In genomic region chr18:55096261-55097026, GRCh38 we compare ENCODE assay signal across 7 cellular contexts.
DNase-seq lines count a peak whose midpoint lies in the region; ATAC-seq, FAIRE-seq and TF ChIP-seq lines count a peak whose summit lies in the region.

No MANE protein-coding gene starts in this region.

- H3K36me3 ChIP-seq in Panc1 (ENCODE audit: control insufficient read depth, insufficient read depth, low read length) (no peaks in the 10 kb centered on the region), pancreas (no peaks in the 10 kb centered on the region)

- POLR2A ChIA-PET in Panc1 (lab: Charles Lee), result no interaction called here

- H3K27ac ChIP-seq in Panc1 (ENCODE audit: low read length) (no peak overlapping the region), pancreas (no peak overlapping the region)

- no peak for TF ChIP-seq POLR2A in GM12891 (IDR thresholded peaks at IDR 0.05; ENCODE audit: low read depth, low read length)

- H3K4me3 ChIP-seq in Panc1 (ENCODE audit: low read depth in 2 of 2, low read length in 2 of 2) (no peak overlapping the region), fibroblast of mammary gland (ENCODE audit: control insufficient read depth, low read depth, low read length) (no peak overlapping the region), pancreas (no peak overlapping the region)

- H3K9me3 ChIP-seq in Panc1 (ENCODE audit: control insufficient read depth, insufficient read depth, low read depth, low read length) (no peaks in the 10 kb centered on the region), pancreas (no peaks in the 10 kb centered on the region)

- intact Hi-C loops in Panc1 (cut with micrococcal nuclease; ENCODE audit: unreplicated experiment) (no loop called here), pancreas (cut with DNase I) (no loop called here)

- DNase-seq in GM12891 (ENCODE audit: insufficient read length, low spot score) (no peak), Panc1 (ENCODE audit: low read depth, low spot score) (no peak), fibroblast of mammary gland (ENCODE audit: low read depth) (peak; percentile 76), pancreas (no peak)
- DNase-seq in stimulated activated CD4-positive, alpha-beta T cell treated with anti-CD3 and anti-CD28 coated beads, Interleukin-4, amount 100 ng/mL, for 24 hours, result no peak

- CTCF ChIA-PET in Panc1 (lab: Charles Lee), result no interaction called here

- TF ChIP-seq CTCF in Panc1 (IDR thresholded peaks at IDR 0.05) (peak; percentile 22), fibroblast of mammary gland (conservative IDR thresholded peaks at IDR 0.05; ENCODE audit: control insufficient read depth, insufficient read depth, low read depth, low read length) (peak; percentile 52), pancreas (IDR thresholded peaks at IDR 0.05) (no peak)

- H3K4me1 ChIP-seq in Panc1 (ENCODE audit: control insufficient read depth, insufficient read depth, low read length) (no peaks in the 10 kb centered on the region), pancreas (no peaks in the 10 kb centered on the region)

- BruUV-seq in Panc1 (replicated peaks; lab: Mats Ljungman, UMichigan), result no TSS peak

- in situ Hi-C loops in Panc1 (cut with HindIII; ENCODE audit: low pct_unique_long_range_greater_than_20kb, low sequenced_read_pairs), result no loop called here

- FAIRE-seq in GM12891 (lab: Jason Lieb, UNC) (peak; percentile 80), pancreas (lab: Jason Lieb, UNC) (no peak)

- H3K27me3 ChIP-seq in Panc1 (ENCODE audit: control insufficient read depth, insufficient read depth, low read length), result no peaks in the 10 kb centered on the region
- H3K27me3 ChIP-seq in pancreas, result no peaks in the 10 kb centered on the region

- ATAC-seq in HG02870 (IDR thresholded peaks at IDR 0.05; ENCODE audit: unreplicated experiment), result peak; percentile 60
- ATAC-seq in Panc1, result no peak
- ATAC-seq in pancreas, result peak in 3 of 4 donors; percentile 29 to 69 (median 68)
- no peak for ATAC-seq in HG03135 (IDR thresholded peaks at IDR 0.05; ENCODE audit: unreplicated experiment)

- 59 to 61% methylated on average over 11 of the region's 11 CpGs for whole genome bisulfite sequencing in pancreas, 2 donors

TF ChIP-seq in GM12891, 5 proteins besides CTCF, POLR2A, EP300 and RAD21:
- TF ChIP-seq SPI1 (IDR thresholded peaks at IDR 0.05; ENCODE audit: low read depth, low read length), result no peak
- TF ChIP-seq POLR2AphosphoS5 (IDR thresholded peaks at IDR 0.05; ENCODE audit: low read depth, low read length), result no peak
- no peak for TF ChIP-seq POU2F2 (IDR thresholded peaks at IDR 0.05; ENCODE audit: low read depth, low read length)
- no peak for TF ChIP-seq TAF1 (IDR thresholded peaks at IDR 0.05; ENCODE audit: low read depth, low read length)
- no peak for TF ChIP-seq PAX5 (IDR thresholded peaks at IDR 0.05; ENCODE audit: insufficient read depth, low read length, severe bottlenecking)

Comparison
In these comparisons a context has a peak if more than half of its experiments do, and no peak if none do; other contexts are left out.
1. ATAC-seq: peak in HG02870 (single experiment) and pancreas (3 of 4); none in Panc1 (single experiment) and HG03135 (single experiment).
2. CTCF ChIP-seq: peak in Panc1 (single experiment) and fibroblast of mammary gland (single experiment); none in pancreas (0 of 4).